In genomic region chr15:77604973-77605372, GRCh38 we compare ENCODE assay signal across 1 cellular context.
TF ChIP-seq lines count a peak whose summit lies in the region.

No MANE protein-coding gene starts in this region.

TF ChIP-seq in WTC11, 78 proteins besides CTCF, POLR2A, EP300 and RAD21 (continued from another document):
- 0 out of 2 replicates have a peak, but pooled peaks have one; percentile 3 for TF ChIP-seq ZBTB43 (CRISPR knock-in tag; IDR thresholded peaks at IDR 0.05)
- TF ChIP-seq ATF1 (CRISPR knock-in tag; IDR thresholded peaks at IDR 0.05) = no peak
- TF ChIP-seq ZNF138 (CRISPR knock-in tag; conservative IDR thresholded peaks at IDR 0.05) = no peak
- no peak for TF ChIP-seq PRDM15 (CRISPR knock-in tag; IDR thresholded peaks at IDR 0.05)
- no peak for TF ChIP-seq ZNF263 (CRISPR knock-in tag; IDR thresholded peaks at IDR 0.05; ENCODE audit: low read depth)
- TF ChIP-seq OVOL2 (CRISPR knock-in tag; IDR thresholded peaks at IDR 0.05; ENCODE audit: borderline replicate concordance) = no peak
- no peak for TF ChIP-seq ESRRA (CRISPR knock-in tag; IDR thresholded peaks at IDR 0.05; ENCODE audit: borderline replicate concordance)
- peak; percentile 72 for TF ChIP-seq GTF2I (CRISPR knock-in tag; conservative IDR thresholded peaks at IDR 0.05)
- no peak for TF ChIP-seq USF2 (CRISPR knock-in tag; IDR thresholded peaks at IDR 0.05)
- no peak for TF ChIP-seq FOXP1 (CRISPR knock-in tag; IDR thresholded peaks at IDR 0.05; ENCODE audit: borderline replicate concordance)
TF ChIP-seq in WTC11: peak in this region for 2.
